10 cellular contexts compared by ENCODE assay signal in the genomic region with DNA sequence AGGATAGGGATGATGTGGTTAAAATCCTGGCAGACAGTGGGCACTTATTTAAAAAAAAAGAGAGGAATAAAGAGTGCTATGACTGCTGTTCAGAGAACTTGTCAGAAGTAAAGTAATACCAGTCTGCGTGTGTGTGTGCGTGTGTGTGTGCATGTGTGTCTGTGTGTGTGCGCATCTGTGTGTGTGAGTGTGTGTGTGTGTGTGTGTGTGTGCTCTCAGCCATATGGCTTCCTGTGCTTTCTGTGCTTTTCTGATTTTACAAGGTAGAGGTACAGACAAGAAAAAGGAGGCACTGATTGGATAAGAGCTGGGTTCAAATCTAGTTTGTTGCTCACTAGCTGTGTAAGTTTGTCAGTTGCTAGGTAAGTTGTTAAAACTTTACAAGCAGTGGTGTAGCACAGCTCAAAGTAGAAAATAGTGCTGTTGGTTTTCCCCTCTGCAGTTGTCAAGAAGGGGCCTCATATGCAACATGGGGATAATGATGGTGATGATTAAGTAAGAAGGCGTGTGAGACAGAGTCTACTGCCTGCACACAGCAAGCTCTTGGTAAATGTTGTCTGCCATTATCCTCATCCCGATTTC.
DNase-seq lines count a peak whose midpoint lies in the region; FAIRE-seq and TF ChIP-seq lines count a peak whose summit lies in the region.
"Had no signal": no experiment of that assay in that cellular context is flagged by ENCODE, and none has a peak within 500 bp of the region (broad histone marks: within the 10 kb centered on the region; RNA-seq: fewer than 3 reads in every experiment).

No MANE protein-coding gene starts in this region.

- H3K4me1 ChIP-seq in A673 (ENCODE audit: insufficient read depth, low read length, poor library complexity, severe bottlenecking) (peaks cover 48% of the 10 kb centered on the region), prostate gland (replicated peaks) (peaks cover 8% of the 10 kb centered on the region), HAP-1 (peaks cover 33% of the 10 kb centered on the region)
- H3K4me1 ChIP-seq: uterus had no signal

- no peaks in the 10 kb centered on the region for H3K9me3 ChIP-seq in A673 (ENCODE audit: low read depth, low read length, poor library complexity, severe bottlenecking)
- no peaks in the 10 kb centered on the region for H3K9me3 ChIP-seq in prostate gland
- H3K9me3 ChIP-seq in HAP-1 = no peaks in the 10 kb centered on the region
- H3K9me3 ChIP-seq: uterus had no signal

- DNase-seq in A673 (ENCODE audit: low spot score) (peak; percentile 45), GM18507 (ENCODE audit: extremely low spot score, insufficient read length, low read depth) (no peak), glomerular visceral epithelial cell (ENCODE audit: extremely low spot score) (peak; percentile 64), prostate gland (ENCODE audit: low spot score) (no peak), HAP-1 (ENCODE audit: low spot score in 2 of 2) (no peak), NCI-H345 treated with DMSO at 0.1 percent for 48 hours (lab: John Stamatoyannopoulos, UW; ENCODE audit: unreplicated experiment) (no peak), NCI-H526 treated with DMSO at 0.1 percent for 48 hours (lab: John Stamatoyannopoulos, UW) (no peak)
- DNase-seq in activated CD4-positive, alpha-beta T cell treated with anti-CD3 and anti-CD28 coated beads, Interleukin-2, amount 50 U/mL, for 1 hour = peak; percentile 6
- DNase-seq: uterus had no signal

- H3K36me3 ChIP-seq in A673 (ENCODE audit: insufficient read depth, low read length, poor library complexity, severe bottlenecking) (no peaks in the 10 kb centered on the region), prostate gland (no peaks in the 10 kb centered on the region), HAP-1 (replicated peaks) (no peaks in the 10 kb centered on the region)
- H3K36me3 ChIP-seq: uterus had no signal

- TF ChIP-seq POLR2A in prostate gland (IDR thresholded peaks at IDR 0.05) = no peak

- no peak overlapping the region for H3K27ac ChIP-seq in A673 (ENCODE audit: low read depth, low read length, poor library complexity, severe bottlenecking)
- H3K27ac ChIP-seq in prostate gland = no peak overlapping the region
- H3K27ac ChIP-seq: uterus had no signal

- POLR2A ChIA-PET in A673 (lab: Charles Lee; ENCODE audit: low non-redundant PET) = no interaction called here

- TF ChIP-seq CTCF in A673 (conservative IDR thresholded peaks at IDR 0.05; ENCODE audit: low read depth, low read length) (no peak), prostate gland (IDR thresholded peaks at IDR 0.05) (no peak)

- in situ Hi-C loops in HAP-1 (cut with MboI; ENCODE audit: low sequenced_read_pairs) = no loop called here

- no peaks in the 10 kb centered on the region for H3K27me3 ChIP-seq in A673 (replicated peaks; ENCODE audit: insufficient read depth, low read depth, low read length, poor library complexity)
- no peaks in the 10 kb centered on the region for H3K27me3 ChIP-seq in prostate gland (replicated peaks; ENCODE audit: insufficient read depth)
- H3K27me3 ChIP-seq in HAP-1 (ENCODE audit: low read depth) = no peaks in the 10 kb centered on the region
- H3K27me3 ChIP-seq: uterus had no signal

- peak; percentile 67 for FAIRE-seq in GM18507 (lab: Jason Lieb, UNC)

- H3K4me3 ChIP-seq in A673 (ENCODE audit: low read depth, low read length, poor library complexity, severe bottlenecking) = no peak overlapping the region
- H3K4me3 ChIP-seq in prostate gland = no peak overlapping the region
- H3K4me3 ChIP-seq in HAP-1 = no peak overlapping the region
- H3K4me3 ChIP-seq: skin epidermis, uterus had no signal

- CTCF ChIA-PET in A673 (lab: Charles Lee) = no interaction called here

- 68% methylated on average over 5 of the region's 5 CpGs for WGBS in prostate gland

- BruUV-seq in A673 (replicated peaks; lab: Mats Ljungman, UMichigan) = no TSS peak

- intact Hi-C loops in A673 (cut with micrococcal nuclease; ENCODE audit: unreplicated experiment) (no loop called here), prostate gland (cut with DNase I) (no loop called here)

Comparison
In these comparisons a context has a peak if more than half of its experiments do, and no peak if none do; other contexts are left out.
1. DNase-seq: peak in A673 (single experiment), activated CD4-positive, alpha-beta T cell treated with anti-CD3 and anti-CD28 coated beads, Interleukin-2, amount 50 U/mL, for 1 hour (single experiment) and glomerular visceral epithelial cell (single experiment); none in GM18507 (single experiment), prostate gland (single experiment), HAP-1 (0 of 2), NCI-H345 treated with DMSO at 0.1 percent for 48 hours (single experiment) and NCI-H526 treated with DMSO at 0.1 percent for 48 hours (single experiment).